Comparison of ENCODE assay signal across 18 cellular contexts in genomic region chr18:48816554-48816953, GRCh38.
DNase-seq lines count a peak whose midpoint lies in the region; ATAC-seq and TF ChIP-seq lines count a peak whose summit lies in the region.
"Had no signal": no experiment of that assay in that cellular context is flagged by ENCODE, and none has a peak within 500 bp of the region (broad histone marks: within the 10 kb centered on the region; RNA-seq: fewer than 3 reads in every experiment).

No MANE protein-coding gene starts in this region.

- TF ChIP-seq CTCF in activated CD8-positive, alpha-beta T cell treated with anti-CD3 and anti-CD28 coated beads for 36 hours (IDR thresholded peaks at IDR 0.05) = no peak

- CTCF ChIA-PET in activated CD8-positive, alpha-beta T cell treated with anti-CD3 and anti-CD28 coated beads for 36 hours (lab: Charles Lee) = no interaction called here
- CTCF ChIA-PET in activated CD8-positive, alpha-beta T cell treated with anti-CD3 and anti-CD28 coated beads, Interleukin-2, amount 10 ng/mL, durations not matched to agents 7 days and 5 days (lab: Charles Lee) = no interaction called here

- intact Hi-C loops in activated CD8-positive, alpha-beta T cell treated with anti-CD3 and anti-CD28 coated beads for 36 hours (cut with micrococcal nuclease) = no loop called here

- no peak overlapping the region for H3K4me3 Mint-ChIP-seq in activated CD8-positive, alpha-beta T cell treated with anti-CD3 and anti-CD28 coated beads for 36 hours
- H3K4me3 Mint-ChIP-seq in activated CD8-positive, alpha-beta T cell treated with anti-CD3 and anti-CD28 coated beads, Interleukin-2, amount 10 ng/mL, durations not matched to agents 7 days and 5 days = no peak overlapping the region
- H3K4me3 Mint-ChIP-seq in T-helper 17 cell = no peak overlapping the region
- peak overlapping the region; percentile 52 for H3K4me3 Mint-ChIP-seq in stimulated activated effector memory CD8-positive, alpha-beta T cell treated with anti-CD3 and anti-CD28 coated beads, Interleukin-12 subunit alpha, Interleukin-12 subunit beta, amount 100 ng/mL, for 72 hours

- ATAC-seq in activated CD8-positive, alpha-beta T cell treated with anti-CD3 and anti-CD28 coated beads for 36 hours = no peak
- no peak for ATAC-seq in activated CD8-positive, alpha-beta T cell treated with anti-CD3 and anti-CD28 coated beads, Interleukin-2, amount 10 ng/mL, durations not matched to agents 7 days and 5 days
- no peak for ATAC-seq in T-helper 17 cell
- no peak for ATAC-seq in left lobe of liver
- ATAC-seq in stimulated activated effector memory CD8-positive, alpha-beta T cell treated with anti-CD3 and anti-CD28 coated beads, Interleukin-12 subunit alpha, Interleukin-12 subunit beta, amount 100 ng/mL, for 72 hours = no peak
- ATAC-seq: A549, right cardiac atrium had no signal

- peak overlapping the region; percentile 35 for H3K27ac Mint-ChIP-seq in activated CD8-positive, alpha-beta T cell treated with anti-CD3 and anti-CD28 coated beads for 36 hours
- no peak overlapping the region for H3K27ac Mint-ChIP-seq in activated CD8-positive, alpha-beta T cell treated with anti-CD3 and anti-CD28 coated beads, Interleukin-2, amount 10 ng/mL, durations not matched to agents 7 days and 5 days
- peak overlapping the region; percentile 100 for H3K27ac Mint-ChIP-seq in T-helper 17 cell
- H3K27ac Mint-ChIP-seq in stimulated activated effector memory CD8-positive, alpha-beta T cell treated with anti-CD3 and anti-CD28 coated beads, Interleukin-12 subunit alpha, Interleukin-12 subunit beta, amount 100 ng/mL, for 72 hours = peak overlapping the region; percentile 97

- no peaks in the 10 kb centered on the region for H3K36me3 Mint-ChIP-seq in activated CD8-positive, alpha-beta T cell treated with anti-CD3 and anti-CD28 coated beads for 36 hours (ENCODE audit: low read depth)
- H3K36me3 Mint-ChIP-seq in activated CD8-positive, alpha-beta T cell treated with anti-CD3 and anti-CD28 coated beads, Interleukin-2, amount 10 ng/mL, durations not matched to agents 7 days and 5 days (ENCODE audit: low read depth) = peaks cover 7% of the 10 kb centered on the region
- peaks cover 3% of the 10 kb centered on the region for H3K36me3 Mint-ChIP-seq in T-helper 17 cell (ENCODE audit: low read depth)
- peaks cover 53% of the 10 kb centered on the region for H3K36me3 Mint-ChIP-seq in stimulated activated effector memory CD8-positive, alpha-beta T cell treated with anti-CD3 and anti-CD28 coated beads, Interleukin-12 subunit alpha, Interleukin-12 subunit beta, amount 100 ng/mL, for 72 hours

- H3K4me1 Mint-ChIP-seq in activated CD8-positive, alpha-beta T cell treated with anti-CD3 and anti-CD28 coated beads for 36 hours (ENCODE audit: low read depth) = peaks cover 54% of the 10 kb centered on the region
- peaks cover 56% of the 10 kb centered on the region for H3K4me1 Mint-ChIP-seq in activated CD8-positive, alpha-beta T cell treated with anti-CD3 and anti-CD28 coated beads, Interleukin-2, amount 10 ng/mL, durations not matched to agents 7 days and 5 days (ENCODE audit: low read depth)
- H3K4me1 Mint-ChIP-seq in T-helper 17 cell = peaks cover 57% of the 10 kb centered on the region
- H3K4me1 Mint-ChIP-seq in stimulated activated effector memory CD8-positive, alpha-beta T cell treated with anti-CD3 and anti-CD28 coated beads, Interleukin-12 subunit alpha, Interleukin-12 subunit beta, amount 100 ng/mL, for 72 hours = peaks cover 91% of the 10 kb centered on the region

- POLR2A ChIA-PET in activated CD8-positive, alpha-beta T cell treated with anti-CD3 and anti-CD28 coated beads for 36 hours (lab: Charles Lee) = interaction anchor here (1.1 kb wide), 1 partner anchor 9 kb away, joined by 3 read pairs; no protein-coding TSS in a partner anchor
- POLR2A ChIA-PET in activated CD8-positive, alpha-beta T cell treated with anti-CD3 and anti-CD28 coated beads, Interleukin-2, amount 10 ng/mL, durations not matched to agents 7 days and 5 days (lab: Charles Lee) = no interaction called here

- no peak for DNase-seq in activated CD8-positive, alpha-beta T cell treated with anti-CD3 and anti-CD28 coated beads for 36 hours
- no peak for DNase-seq in activated CD8-positive, alpha-beta T cell treated with anti-CD3 and anti-CD28 coated beads, Interleukin-2, amount 10 ng/mL, durations not matched to agents 7 days and 5 days
- DNase-seq in T-helper 17 cell (no peak), left lobe of liver (ENCODE audit: low spot score) (peak; percentile 26), HUDEP-2 (lab: John Stamatoyannopoulos, UW; ENCODE audit: unreplicated experiment in 76 of 76) (no peak), NCI-H1417 treated with DMSO at 0.1 percent for 48 hours (lab: John Stamatoyannopoulos, UW) (no peak), DMS 273 treated with DMSO at 0.1 percent for 48 hours (lab: John Stamatoyannopoulos, UW) (no peak)
- DNase-seq in stimulated activated effector memory CD8-positive, alpha-beta T cell treated with anti-CD3 and anti-CD28 coated beads, Interleukin-12 subunit alpha, Interleukin-12 subunit beta, amount 100 ng/mL, for 72 hours (ENCODE audit: low spot score in 2 of 2) = no peak
- DNase-seq: activated naive CD4-positive, alpha-beta T cell; effector memory CD4-positive, alpha-beta T cell; NCI-H146; OCI-M1; SHP77 treated with DMSO at 0.1 percent for 48 hours; stimulated activated naive CD4-positive, alpha-beta T cell had no signal

- no peaks in the 10 kb centered on the region for H3K9me3 ChIP-seq in T-helper 17 cell (ENCODE audit: control insufficient read depth, low read length, poor library complexity, severe bottlenecking)
- H3K9me3 ChIP-seq: A549; BLaER1 treated with 17β-estradiol and CSF1 and Interleukin-3, amounts not matched to agents 10 nM and 100 nM; HAP-1 had no signal

- no peaks in the 10 kb centered on the region for H3K9me3 Mint-ChIP-seq in activated CD8-positive, alpha-beta T cell treated with anti-CD3 and anti-CD28 coated beads for 36 hours
- H3K9me3 Mint-ChIP-seq in activated CD8-positive, alpha-beta T cell treated with anti-CD3 and anti-CD28 coated beads, Interleukin-2, amount 10 ng/mL, durations not matched to agents 7 days and 5 days (ENCODE audit: insufficient read depth) = no peaks in the 10 kb centered on the region
- H3K9me3 Mint-ChIP-seq in stimulated activated effector memory CD8-positive, alpha-beta T cell treated with anti-CD3 and anti-CD28 coated beads, Interleukin-12 subunit alpha, Interleukin-12 subunit beta, amount 100 ng/mL, for 72 hours = no peaks in the 10 kb centered on the region

- no peaks in the 10 kb centered on the region for H3K27me3 Mint-ChIP-seq in activated CD8-positive, alpha-beta T cell treated with anti-CD3 and anti-CD28 coated beads for 36 hours
- H3K27me3 Mint-ChIP-seq in activated CD8-positive, alpha-beta T cell treated with anti-CD3 and anti-CD28 coated beads, Interleukin-2, amount 10 ng/mL, durations not matched to agents 7 days and 5 days (ENCODE audit: low read depth) = no peaks in the 10 kb centered on the region
- no peaks in the 10 kb centered on the region for H3K27me3 Mint-ChIP-seq in T-helper 17 cell
